In the genomic region with DNA sequence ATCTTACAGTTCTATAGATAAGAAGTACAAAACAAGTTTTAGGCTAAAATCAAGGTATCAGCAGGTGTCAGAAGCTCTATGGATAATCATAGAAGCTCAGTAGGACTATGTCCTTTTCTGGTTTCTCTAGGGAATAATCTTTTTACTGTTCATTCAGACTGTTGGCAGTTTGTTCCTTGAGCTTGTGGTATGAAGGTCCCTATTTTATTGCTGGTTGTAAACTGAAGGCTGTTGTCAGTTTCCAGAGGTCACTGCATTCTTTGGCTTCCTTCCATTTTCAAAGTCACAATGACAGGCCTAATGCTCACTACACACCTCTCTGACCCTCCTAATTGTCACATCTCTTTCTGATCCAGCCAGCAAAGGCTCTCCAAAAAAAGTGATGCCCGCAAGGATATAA, we compare ENCODE assay signal across 26 cellular contexts.
"Had no signal": no experiment of that assay in that cellular context is flagged by ENCODE, and none has a peak within 500 bp of the region (broad histone marks: within the 10 kb centered on the region; RNA-seq: fewer than 3 reads in every experiment).

No MANE protein-coding gene starts in this region.

- H3K9me3 ChIP-seq: esophagus squamous epithelium, gastrocnemius medialis, lower lobe of right lung had no signal

- H3K4me3 ChIP-seq: coronary artery, esophagus squamous epithelium, gastrocnemius medialis, heart right ventricle, left lung, lower lobe of right lung had no signal

- H3K27me3 ChIP-seq: esophagus squamous epithelium, gastrocnemius medialis, heart right ventricle, left lung had no signal

- DNase-seq: cerebellar nuclear complex; effector CD8-positive, alpha-beta T cell; effector memory CD8-positive, alpha-beta T cell; endodermal cell; erythroblast; esophagus squamous epithelium; foreskin fibroblast; foreskin melanocyte; gastrocnemius medialis; glutamatergic neuron; head of caudate nucleus; heart right ventricle; hypothalamus; immature natural killer cell; islet precursor cell; kidney; kidney glomerular epithelial cell; left lung; left ventricle myocardium superior; lower lobe of right lung; mesendoderm; midbrain had no signal

- FAIRE-seq: endometrium, kidney had no signal

- ATAC-seq: effector memory CD8-positive, alpha-beta T cell; esophagus mucosa; gastrocnemius medialis; heart right ventricle; left lung; left ventricle myocardium superior; lower lobe of right lung had no signal

- H3K27ac ChIP-seq: coronary artery, epithelial cell of prostate, esophagus squamous epithelium, gastrocnemius medialis, heart right ventricle, left lung, lower lobe of right lung had no signal

- H3K36me3 ChIP-seq: esophagus squamous epithelium, gastrocnemius medialis, heart right ventricle, left lung, lower lobe of right lung had no signal

- H3K4me1 ChIP-seq: esophagus squamous epithelium, gastrocnemius medialis, heart right ventricle, left lung, lower lobe of right lung had no signal
